Comparison of ENCODE assay signal across 33 cellular contexts in the genomic region with DNA sequence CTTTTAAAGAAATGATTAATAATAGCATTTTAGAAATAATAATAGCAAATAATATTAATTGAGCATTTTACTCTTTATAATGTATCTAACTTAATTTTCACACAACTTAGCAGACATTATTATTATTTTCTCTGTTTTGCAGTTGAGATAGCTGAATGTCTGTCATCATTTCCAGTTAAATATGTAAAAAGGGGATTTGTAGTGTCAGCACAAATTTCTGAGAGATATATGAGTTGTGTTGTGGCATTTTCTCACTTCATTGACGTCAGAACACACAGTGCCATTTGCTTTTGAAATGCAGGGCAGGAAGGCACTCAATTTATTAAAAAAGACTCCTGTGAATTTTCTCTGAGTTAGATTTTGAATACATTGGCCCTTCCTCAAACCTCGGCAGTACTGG.
"Had no signal": no experiment of that assay in that cellular context is flagged by ENCODE, and none has a peak within 500 bp of the region (broad histone marks: within the 10 kb centered on the region; RNA-seq: fewer than 3 reads in every experiment).

No MANE protein-coding gene starts in this region.

- H3K27me3 ChIP-seq: SJCRH30 had no signal

- H2AFZ ChIP-seq: PC-9 had no signal

- H3K27ac Mint-ChIP-seq: T-helper 1 cell treated with Interleukin-12 subunit alpha and Interleukin-12 subunit beta and Interleukin-4 antibody, amounts not matched to agents 30 μg/mL and 1 μg/mL, for 36 hours had no signal

- H3K36me3 ChIP-seq: SJCRH30 had no signal

- ATAC-seq: Panc1, Right ventricle myocardium inferior had no signal

- H3K9me3 Mint-ChIP-seq: T-helper 1 cell treated with Interleukin-12 subunit alpha and Interleukin-12 subunit beta and Interleukin-4 antibody, amounts not matched to agents 30 μg/mL and 1 μg/mL, for 36 hours had no signal

- H3K4me3 ChIP-seq: PC-9, SJCRH30 had no signal

- H3K9me3 ChIP-seq: SJCRH30, SK-N-SH had no signal

- H3K9ac ChIP-seq: SK-N-SH had no signal

- H3K4me3 Mint-ChIP-seq: T-helper 1 cell treated with Interleukin-12 subunit alpha and Interleukin-12 subunit beta and Interleukin-4 antibody, amounts not matched to agents 30 μg/mL and 1 μg/mL, for 36 hours had no signal

- DNase-seq: NCI-H1048, NCI-H1092 treated with DMSO at 0.1 percent for 48 hours, NCI-H1105 treated with DMSO at 0.1 percent for 48 hours, NCI-H1417, NCI-H1436, NCI-H146, NCI-H1694, NCI-H187, NCI-H1930, NCI-H2029 treated with DMSO at 0.1 percent for 48 hours, NCI-H2081 treated with DMSO at 0.1 percent for 48 hours, NCI-H2107, NCI-H2171, NCI-H226, NCI-H446 treated with DMSO at 0.1 percent for 48 hours, NCI-H510A, NCI-H524, NCI-H526, NCI-H69, NCI-H748 treated with DMSO at 0.1 percent for 48 hours, NCI-H82, PC-9, SHP77, SIG-M5, SJCRH30, SK-N-SH, SW 1271, T-helper 1 cell had no signal

- FAIRE-seq: RCC 7860 had no signal

- H3K4me2 ChIP-seq: PC-9, SK-N-SH had no signal

- H3K27ac ChIP-seq: PC-9, RWPE1, SJCRH30 had no signal

- H3K4me1 ChIP-seq: SJCRH30 had no signal
